Comparison of ENCODE assay signal across 11 cellular contexts in the genomic region with DNA sequence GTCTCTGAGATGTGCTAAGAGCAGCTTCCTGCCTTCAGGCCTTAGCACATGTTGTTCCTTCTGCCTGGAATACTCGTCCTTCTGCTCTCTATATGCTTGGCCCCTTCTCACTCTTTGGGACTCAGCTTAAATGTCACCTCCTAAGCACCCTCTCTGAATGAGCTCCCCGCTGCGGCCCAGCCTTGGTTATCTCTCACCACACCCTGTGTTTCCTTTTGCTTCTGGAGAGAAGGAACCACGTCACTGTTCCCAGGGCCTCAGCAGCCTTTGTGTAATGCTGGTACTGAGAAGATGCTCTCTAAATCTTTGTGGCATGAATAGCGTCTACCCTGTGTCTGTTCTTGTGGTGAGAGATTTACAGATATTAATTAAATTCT. TPM values are rescaled to one million over a fixed set of nuclear protein-coding genes. Genes with fewer than 3 reads are reported as not detected.
A peak's percentile ranks its signal among the peaks of the same experiment; 100 is the strongest.
DNase-seq lines count a peak whose midpoint lies in the region; ATAC-seq and TF ChIP-seq lines count a peak whose summit lies in the region.
"Had no signal": no experiment of that assay in that cellular context is flagged by ENCODE, and none has a peak within 500 bp of the region (broad histone marks: within the 10 kb centered on the region; RNA-seq: fewer than 3 reads in every experiment).

No MANE protein-coding gene starts in this region.

- H3K27me3 Mint-ChIP-seq in activated T-cell treated with anti-CD3 and anti-CD28 coated beads, Interleukin-2, amount 50 U/mL, for 72 hours (ENCODE audit: low read depth): no peaks in the 10 kb centered on the region
- H3K27me3 Mint-ChIP-seq in activated T-cell treated with anti-CD3 and anti-CD28 coated beads, Interleukin-2, amount 50 U/mL, for 4 hours (ENCODE audit: low read depth): no peaks in the 10 kb centered on the region
- H3K27me3 Mint-ChIP-seq in activated CD8-positive, alpha-beta T cell treated with anti-CD3 and anti-CD28 coated beads, Interleukin-2, amount 10 ng/mL, durations not matched to agents 7 days and 5 days (ENCODE audit: low read depth): peaks cover 4% of the 10 kb centered on the region

- H3K36me3 ChIP-seq in left lung: peaks cover 0 to 5% of the 10 kb centered on the region in 2 donors
- no peaks in the 10 kb centered on the region for H3K36me3 ChIP-seq in testis (ENCODE audit: low read depth, missing control alignments)

- H3K4me1 ChIP-seq in left lung (peaks cover 12 to 51% of the 10 kb centered on the region in 2 donors), testis (peaks cover 27% of the 10 kb centered on the region)
- H3K4me1 ChIP-seq: parathyroid adenoma had no signal

- peak overlapping the region; percentile 11 for H3K27ac Mint-ChIP-seq in activated T-cell treated with anti-CD3 and anti-CD28 coated beads, Interleukin-2, amount 50 U/mL, for 72 hours
- H3K27ac Mint-ChIP-seq in activated CD8-positive, alpha-beta T cell treated with anti-CD3 and anti-CD28 coated beads, Interleukin-2, amount 10 ng/mL, durations not matched to agents 7 days and 5 days: no peak overlapping the region

- H3K27me3 ChIP-seq in left lung (no peaks in the 10 kb centered on the region), testis (no peaks in the 10 kb centered on the region)
- H3K27me3 ChIP-seq: dorsolateral prefrontal cortex, tibial nerve had no signal

- POLR2A ChIA-PET in activated CD8-positive, alpha-beta T cell treated with anti-CD3 and anti-CD28 coated beads, Interleukin-2, amount 10 ng/mL, durations not matched to agents 7 days and 5 days (lab: Charles Lee): no interaction called here

- peaks cover 3 to 7% of the 10 kb centered on the region in 2 donors for H3K36me3 Mint-ChIP-seq in activated T-cell treated with anti-CD3 and anti-CD28 coated beads, Interleukin-2, amount 50 U/mL, for 72 hours (ENCODE audit: insufficient read depth in 2 of 2)
- no peaks in the 10 kb centered on the region for H3K36me3 Mint-ChIP-seq in activated T-cell treated with anti-CD3 and anti-CD28 coated beads, Interleukin-2, amount 50 U/mL, for 4 hours (ENCODE audit: insufficient read depth)
- peaks cover 23% of the 10 kb centered on the region for H3K36me3 Mint-ChIP-seq in activated CD8-positive, alpha-beta T cell treated with anti-CD3 and anti-CD28 coated beads, Interleukin-2, amount 10 ng/mL, durations not matched to agents 7 days and 5 days (ENCODE audit: low read depth)

- TF ChIP-seq CTCF in left lung (IDR thresholded peaks at IDR 0.05) (no peak), testis (IDR thresholded peaks at IDR 0.05) (no peak)

- intact Hi-C loops in left lung (cut with DNase I) (no loop called here), testis (cut with DNase I; ENCODE audit: low total_unique reads) (no loop called here)

- H3K4me1 Mint-ChIP-seq in activated T-cell treated with anti-CD3 and anti-CD28 coated beads, Interleukin-2, amount 50 U/mL, for 72 hours (ENCODE audit: low read depth): peaks cover 42% of the 10 kb centered on the region
- peaks cover 18% of the 10 kb centered on the region for H3K4me1 Mint-ChIP-seq in activated T-cell treated with anti-CD3 and anti-CD28 coated beads, Interleukin-2, amount 50 U/mL, for 4 hours (ENCODE audit: low read depth)
- H3K4me1 Mint-ChIP-seq in activated CD8-positive, alpha-beta T cell treated with anti-CD3 and anti-CD28 coated beads, Interleukin-2, amount 10 ng/mL, durations not matched to agents 7 days and 5 days (ENCODE audit: low read depth): peaks cover 39% of the 10 kb centered on the region

- TF ChIP-seq POLR2A in testis (IDR thresholded peaks at IDR 0.05): no peak

- H3K27ac ChIP-seq in left lung (peak overlapping the region; percentile 5 to 33), testis (peak overlapping the region; percentile 25 to 71)
- H3K27ac ChIP-seq: parathyroid adenoma, tibial nerve had no signal

- no peak for DNase-seq in activated T-cell treated with anti-CD3 and anti-CD28 coated beads, Interleukin-2, amount 50 U/mL, for 72 hours
- DNase-seq in activated T-cell treated with anti-CD3 and anti-CD28 coated beads, Interleukin-2, amount 50 U/mL, for 4 hours: no peak
- no peak for DNase-seq in activated CD8-positive, alpha-beta T cell treated with anti-CD3 and anti-CD28 coated beads, Interleukin-2, amount 10 ng/mL, durations not matched to agents 7 days and 5 days
- DNase-seq in left lung (no peak), testis (no peak), NCI-H1694 (lab: John Stamatoyannopoulos, UW) (no peak)

- H3K4me3 ChIP-seq in left lung (no peak overlapping the region), testis (no peak overlapping the region)
- H3K4me3 ChIP-seq: tibial nerve had no signal

- CTCF ChIA-PET in activated CD8-positive, alpha-beta T cell treated with anti-CD3 and anti-CD28 coated beads, Interleukin-2, amount 10 ng/mL, durations not matched to agents 7 days and 5 days (lab: Charles Lee): no interaction called here

- H3K9me3 Mint-ChIP-seq in activated T-cell treated with anti-CD3 and anti-CD28 coated beads, Interleukin-2, amount 50 U/mL, for 72 hours: no peaks in the 10 kb centered on the region
- H3K9me3 Mint-ChIP-seq in activated T-cell treated with anti-CD3 and anti-CD28 coated beads, Interleukin-2, amount 50 U/mL, for 4 hours: no peaks in the 10 kb centered on the region
- H3K9me3 Mint-ChIP-seq in activated CD8-positive, alpha-beta T cell treated with anti-CD3 and anti-CD28 coated beads, Interleukin-2, amount 10 ng/mL, durations not matched to agents 7 days and 5 days (ENCODE audit: insufficient read depth): no peaks in the 10 kb centered on the region

- H3K4me3 Mint-ChIP-seq in activated T-cell treated with anti-CD3 and anti-CD28 coated beads, Interleukin-2, amount 50 U/mL, for 72 hours: peak overlapping the region; percentile 51 to 81
- H3K4me3 Mint-ChIP-seq in activated T-cell treated with anti-CD3 and anti-CD28 coated beads, Interleukin-2, amount 50 U/mL, for 4 hours: no peak overlapping the region
- H3K4me3 Mint-ChIP-seq in activated CD8-positive, alpha-beta T cell treated with anti-CD3 and anti-CD28 coated beads, Interleukin-2, amount 10 ng/mL, durations not matched to agents 7 days and 5 days: peak overlapping the region; percentile 90

- WGBS in testis, 2 donors: 68 to 94% methylated on average over 5 of the region's 5 CpGs

- no peaks in the 10 kb centered on the region for H3K9me3 ChIP-seq in left lung
- H3K9me3 ChIP-seq in testis: no peaks in the 10 kb centered on the region
- H3K9me3 ChIP-seq: tibial nerve had no signal

- ATAC-seq in activated T-cell treated with anti-CD3 and anti-CD28 coated beads, Interleukin-2, amount 50 U/mL, for 72 hours (replicated peaks in 1 of 2): no peak
- ATAC-seq in activated T-cell treated with anti-CD3 and anti-CD28 coated beads, Interleukin-2, amount 50 U/mL, for 4 hours: no peak
- no peak for ATAC-seq in activated CD8-positive, alpha-beta T cell treated with anti-CD3 and anti-CD28 coated beads, Interleukin-2, amount 10 ng/mL, durations not matched to agents 7 days and 5 days
- no peak for ATAC-seq in left lung
- no peak for ATAC-seq in HG03378 (IDR thresholded peaks at IDR 0.05; ENCODE audit: unreplicated experiment)
- ATAC-seq in HG03139 (IDR thresholded peaks at IDR 0.05; ENCODE audit: unreplicated experiment): no peak

RNA-seq across cellular contexts. Expression of a gene that starts 2.2 kb away (rescaled TPM):
- 10 to 100 TPM; 66.3 to 74.3 TPM for total RNA-seq in activated T-cell treated with anti-CD3 and anti-CD28 coated beads, Interleukin-2, amount 50 U/mL, for 72 hours
- 10 to 100 TPM; 20.2 to 28.0 (median 23.8) TPM for total RNA-seq in activated T-cell treated with anti-CD3 and anti-CD28 coated beads, Interleukin-2, amount 50 U/mL, for 4 hours
- total RNA-seq in activated CD8-positive, alpha-beta T cell treated with anti-CD3 and anti-CD28 coated beads, Interleukin-2, amount 10 ng/mL, durations not matched to agents 7 days and 5 days: 10 to 100 TPM; 40.9 to 41.8 TPM
- total RNA-seq in left lung: 10 to 100 TPM; 56.4 to 68.7 TPM
- 10 to 100 TPM; 58.4 to 75.0 TPM for total RNA-seq in testis
- 49.0 TPM for polyA plus RNA-seq in testis (ENCODE audit: insufficient read depth, low read depth, low replicate concordance)
